1 cellular context compared by ENCODE assay signal in genomic region chr10:92914478-92915066, GRCh38.
TF ChIP-seq lines count a peak whose summit lies in the region.

No MANE protein-coding gene starts in this region.

TF ChIP-seq in GM12878, 131 proteins besides CTCF, POLR2A, EP300 and RAD21 (continued from another document):
- TF ChIP-seq BCLAF1 (IDR thresholded peaks at IDR 0.05) = no peak
- no peak for TF ChIP-seq YBX1 (IDR thresholded peaks at IDR 0.05)
- TF ChIP-seq PAX5 (IDR thresholded peaks at IDR 0.05; ENCODE audit: borderline replicate concordance, low read depth, low read length) = no peak
- no peak for TF ChIP-seq MYC (IDR thresholded peaks at IDR 0.05; ENCODE audit: insufficient read depth, insufficient read length, insufficient replicate concordance, low read length, severe bottlenecking)
- no peak for TF ChIP-seq ZNF384 (IDR thresholded peaks at IDR 0.05; ENCODE audit: borderline replicate concordance, low read depth, low read length)
- TF ChIP-seq ZBED1 (IDR thresholded peaks at IDR 0.05; ENCODE audit: borderline replicate concordance) = no peak
- TF ChIP-seq ZSCAN29 (IDR thresholded peaks at IDR 0.05) = no peak
- peak; percentile 30; the same call in 1 of the 2 replicates for TF ChIP-seq SMC3 (IDR thresholded peaks at IDR 0.05; ENCODE audit: borderline replicate concordance, low read length)
- peak; percentile 62; the same call in 1 of the 2 replicates for TF ChIP-seq TCF7 (IDR thresholded peaks at IDR 0.05; ENCODE audit: borderline replicate concordance)
- TF ChIP-seq ZBTB4 (CRISPR knock-in tag; IDR thresholded peaks at IDR 0.05) = no peak
- TF ChIP-seq ESRRA (IDR thresholded peaks at IDR 0.05; ENCODE audit: low read length) = no peak
- no peak for TF ChIP-seq SMAD1 (IDR thresholded peaks at IDR 0.05; ENCODE audit: low read depth, partially characterized antibody)
- TF ChIP-seq STAT3 (IDR thresholded peaks at IDR 0.05; ENCODE audit: low read depth, low read length) = no peak
